ENCODE assay signal across 14 cellular contexts in the genomic region with DNA sequence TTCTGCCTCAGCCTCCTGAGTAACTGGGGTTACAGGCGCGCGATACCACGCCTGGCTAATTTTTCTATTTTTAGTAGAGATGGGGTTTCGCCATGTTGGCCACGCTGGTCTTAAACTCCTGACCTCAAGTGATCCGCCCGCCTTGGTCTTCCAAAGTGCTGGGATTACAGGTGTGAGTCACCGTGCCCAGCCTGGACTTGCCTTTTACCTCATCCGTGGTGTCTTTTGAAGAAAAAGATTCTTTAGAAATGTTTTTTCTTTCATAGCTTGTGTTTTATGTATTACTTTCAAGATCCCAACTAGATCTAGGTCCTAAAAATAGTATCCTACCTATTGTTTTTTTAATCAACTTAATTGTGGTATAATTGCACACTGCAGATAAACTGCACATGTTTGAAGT. TPM values are rescaled to one million over a fixed set of nuclear protein-coding genes. Genes with fewer than 3 reads are reported as not detected.
A peak's percentile ranks its signal among the peaks of the same experiment; 100 is the strongest.
DNase-seq lines count a peak whose midpoint lies in the region; ATAC-seq and TF ChIP-seq lines count a peak whose summit lies in the region.
"Not testable (repeated sequence)": the region's sequence is repeated elsewhere in the genome, so short reads cannot be mapped to it uniquely, and the experiment has no call there.
"Had no signal": no experiment of that assay in that cellular context is flagged by ENCODE, and none has a peak within 500 bp of the region (broad histone marks: within the 10 kb centered on the region; RNA-seq: fewer than 3 reads in every experiment).

No MANE protein-coding gene starts in this region.

- CTCF ChIA-PET in activated B cell treated with CpG ODN at 0.5 μM for 24 hours (lab: Charles Lee); activated naive CD4-positive, alpha-beta T cell treated with anti-CD3 and anti-CD28 coated beads, Interleukin-2, amount 10 ng/mL, durations not matched to agents 7 days and 5 days (lab: Charles Lee): not testable (repeated sequence)

- peak overlapping the region in 1 of 2 experiments; percentile 80; a peak in 3 of 4 replicates for H3K4me3 ChIP-seq in DND-41 (ENCODE audit: low read depth in 1 of 2, low read length in 2 of 2)
- H3K4me3 ChIP-seq in NT2/D1 (ENCODE audit: insufficient read length, low read depth) = peak overlapping the region; percentile 57
- H3K4me3 ChIP-seq in coronary artery = peak overlapping the region; percentile 73
- H3K4me3 ChIP-seq in vagina = not testable (repeated sequence)

- H3K27ac Mint-ChIP-seq in activated B cell treated with CpG ODN at 0.5 μM for 24 hours = peak overlapping the region; percentile 41
- not testable (repeated sequence) for H3K27ac Mint-ChIP-seq in activated naive CD4-positive, alpha-beta T cell treated with anti-CD3 and anti-CD28 coated beads, Interleukin-2, amount 10 ng/mL, durations not matched to agents 7 days and 5 days; natural killer cell treated with Interleukin-12 subunit alpha and Interleukin-12 subunit beta and Interleukin-15 and Interleukin-18, amount 100 ng/mL, for 72 hours

- peaks cover 48% of the 10 kb centered on the region for H3K36me3 Mint-ChIP-seq in activated B cell treated with CpG ODN at 0.5 μM for 24 hours (ENCODE audit: low read depth)
- H3K36me3 Mint-ChIP-seq in activated naive CD4-positive, alpha-beta T cell treated with anti-CD3 and anti-CD28 coated beads, Interleukin-2, amount 10 ng/mL, durations not matched to agents 7 days and 5 days = peaks cover 46% of the 10 kb centered on the region
- peaks cover 63% of the 10 kb centered on the region for H3K36me3 Mint-ChIP-seq in natural killer cell treated with Interleukin-12 subunit alpha and Interleukin-12 subunit beta and Interleukin-15 and Interleukin-18, amount 100 ng/mL, for 72 hours

- POLR2A ChIA-PET in activated B cell treated with CpG ODN at 0.5 μM for 24 hours (lab: Charles Lee) = not testable (repeated sequence)

- TF ChIP-seq CTCF in DND-41 (IDR thresholded peaks at IDR 0.05; ENCODE audit: borderline replicate concordance, extremely low read depth, low read length, poor library complexity, severe bottlenecking); activated B cell treated with CpG ODN at 0.5 μM for 24 hours (IDR thresholded peaks at IDR 0.05); coronary artery (IDR thresholded peaks at IDR 0.05); vagina (IDR thresholded peaks at IDR 0.05): not testable (repeated sequence)

- H3K9me3 ChIP-seq in DND-41 (ENCODE audit: insufficient read depth, low read length, severe bottlenecking) = peaks cover 23% of the 10 kb centered on the region
- not testable (repeated sequence) for H3K9me3 ChIP-seq in NT2/D1 (ENCODE audit: insufficient read depth, low read length)
- peaks cover 25% of the 10 kb centered on the region for H3K9me3 ChIP-seq in vagina

- H3K4me1 ChIP-seq in DND-41 (ENCODE audit: insufficient read depth, low read length) (peaks cover 34% of the 10 kb centered on the region), vagina (peaks cover 11% of the 10 kb centered on the region)
- not testable (repeated sequence) for H3K4me1 ChIP-seq in NT2/D1 (ENCODE audit: insufficient read depth, insufficient read length)

- H3K9me3 Mint-ChIP-seq in activated B cell treated with CpG ODN at 0.5 μM for 24 hours = peaks cover 42% of the 10 kb centered on the region
- H3K9me3 Mint-ChIP-seq in activated naive CD4-positive, alpha-beta T cell treated with anti-CD3 and anti-CD28 coated beads, Interleukin-2, amount 10 ng/mL, durations not matched to agents 7 days and 5 days = peaks cover 67% of the 10 kb centered on the region
- H3K9me3 Mint-ChIP-seq in natural killer cell treated with Interleukin-12 subunit alpha and Interleukin-12 subunit beta and Interleukin-15 and Interleukin-18, amount 100 ng/mL, for 72 hours = peaks cover 32% of the 10 kb centered on the region

- intact Hi-C loops in activated B cell treated with CpG ODN at 0.5 μM for 24 hours (cut with micrococcal nuclease) = loop anchor here (5.0 to 10.0 kb wide), 2 partner anchors 296 to 602 kb away; a partner anchor contains a TSS
- intact Hi-C loops in vagina (cut with DNase I) = not testable (repeated sequence)

- not testable (repeated sequence) for H3K79me2 ChIP-seq in DND-41 (ENCODE audit: insufficient read depth, low read length)

- not testable (repeated sequence) for H3K27me3 ChIP-seq in DND-41 (ENCODE audit: insufficient read depth, low read length, poor library complexity); NT2/D1 (ENCODE audit: insufficient read depth, insufficient read length); vagina

- peak overlapping the region; percentile 98 for H3K4me2 ChIP-seq in DND-41 (ENCODE audit: insufficient read depth, low read length)

- H3K36me3 ChIP-seq in DND-41 (ENCODE audit: insufficient read depth, low read length) = peaks cover 31% of the 10 kb centered on the region
- H3K36me3 ChIP-seq in NT2/D1 (ENCODE audit: insufficient read depth, insufficient read length, low read length) = peaks cover 41% of the 10 kb centered on the region
- H3K36me3 ChIP-seq in vagina = peaks cover 0 to 38% of the 10 kb centered on the region in 2 donors

- not testable (repeated sequence) for TF ChIP-seq POLR2A in vagina (IDR thresholded peaks at IDR 0.05)

- DNase-seq in DND-41; NT2/D1 (ENCODE audit: low read depth, low spot score); activated B cell treated with CpG ODN at 0.5 μM for 24 hours; activated naive CD4-positive, alpha-beta T cell treated with anti-CD3 and anti-CD28 coated beads, Interleukin-2, amount 10 ng/mL, durations not matched to agents 7 days and 5 days; coronary artery (ENCODE audit: low spot score); natural killer cell treated with Interleukin-12 subunit alpha and Interleukin-12 subunit beta and Interleukin-15 and Interleukin-18, amount 100 ng/mL, for 72 hours (ENCODE audit: low spot score); vagina (ENCODE audit: extremely low spot score in 2 of 2): not testable (repeated sequence)
- peak; percentile 2 for DNase-seq in fibroblast of peridontal ligament (ENCODE audit: extremely low read depth)

- not testable (repeated sequence) for H4K20me1 ChIP-seq in DND-41 (ENCODE audit: insufficient read depth, low read length)

- not testable (repeated sequence) for H3K27me3 Mint-ChIP-seq in activated B cell treated with CpG ODN at 0.5 μM for 24 hours; activated naive CD4-positive, alpha-beta T cell treated with anti-CD3 and anti-CD28 coated beads, Interleukin-2, amount 10 ng/mL, durations not matched to agents 7 days and 5 days; natural killer cell treated with Interleukin-12 subunit alpha and Interleukin-12 subunit beta and Interleukin-15 and Interleukin-18, amount 100 ng/mL, for 72 hours

- ATAC-seq in DND-41 (ENCODE audit: insufficient read depth, low read depth); activated B cell treated with CpG ODN at 0.5 μM for 24 hours (ENCODE audit: low read depth); natural killer cell treated with Interleukin-12 subunit alpha and Interleukin-12 subunit beta and Interleukin-15 and Interleukin-18, amount 100 ng/mL, for 72 hours: not testable (repeated sequence)

- peak overlapping the region; percentile 70 for H3K9ac ChIP-seq in DND-41 (ENCODE audit: low read depth, low read length)
- H3K9ac ChIP-seq in NT2/D1 (ENCODE audit: insufficient read length, low read depth) = peak overlapping the region; percentile 79

- H3K27ac ChIP-seq in DND-41 (ENCODE audit: low read length); coronary artery: not testable (repeated sequence)
- H3K27ac ChIP-seq in vagina = peak overlapping the region; percentile 30

- H3K4me1 Mint-ChIP-seq in activated B cell treated with CpG ODN at 0.5 μM for 24 hours = peaks cover 13% of the 10 kb centered on the region
- H3K4me1 Mint-ChIP-seq in activated naive CD4-positive, alpha-beta T cell treated with anti-CD3 and anti-CD28 coated beads, Interleukin-2, amount 10 ng/mL, durations not matched to agents 7 days and 5 days = peaks cover 20% of the 10 kb centered on the region
- not testable (repeated sequence) for H3K4me1 Mint-ChIP-seq in natural killer cell treated with Interleukin-12 subunit alpha and Interleukin-12 subunit beta and Interleukin-15 and Interleukin-18, amount 100 ng/mL, for 72 hours (ENCODE audit: low read depth in 2 of 2)

- H2AFZ ChIP-seq in DND-41 (ENCODE audit: low read depth, low read length) = peak overlapping the region; percentile 96; the same call in 1 of the 2 replicates

- H3K4me3 Mint-ChIP-seq in activated B cell treated with CpG ODN at 0.5 μM for 24 hours = peak overlapping the region; percentile 82
- H3K4me3 Mint-ChIP-seq in activated naive CD4-positive, alpha-beta T cell treated with anti-CD3 and anti-CD28 coated beads, Interleukin-2, amount 10 ng/mL, durations not matched to agents 7 days and 5 days = peak overlapping the region; percentile 74
- H3K4me3 Mint-ChIP-seq in natural killer cell treated with Interleukin-12 subunit alpha and Interleukin-12 subunit beta and Interleukin-15 and Interleukin-18, amount 100 ng/mL, for 72 hours = peak overlapping the region; percentile 56

RNA-seq across cellular contexts. Expression of a gene that starts 6.3 kb away (rescaled TPM):
- 27.8 and 32.9 TPM in 2 replicates for total RNA-seq in activated B cell treated with CpG ODN at 0.5 μM for 24 hours
- 1 to 10 TPM; 8.8 to 8.9 TPM for total RNA-seq in natural killer cell treated with Interleukin-12 subunit alpha and Interleukin-12 subunit beta and Interleukin-15 and Interleukin-18, amount 100 ng/mL, for 72 hours
- 10.1 TPM for total RNA-seq in vagina

RNA-seq across cellular contexts. Expression of a gene that starts 24.9 kb away (rescaled TPM):
- not detected in 2 replicates for total RNA-seq in activated B cell treated with CpG ODN at 0.5 μM for 24 hours
- total RNA-seq in natural killer cell treated with Interleukin-12 subunit alpha and Interleukin-12 subunit beta and Interleukin-15 and Interleukin-18, amount 100 ng/mL, for 72 hours = not detected
- total RNA-seq in vagina = not detected
- total RNA-seq: activated CD4-positive, alpha-beta memory T cell treated with anti-CD3 and anti-CD28 coated beads for 36 hours; aorta; esophagus muscularis mucosa; GM12878; posterior vena cava had no signal

RNA-seq across cellular contexts. Expression of a gene that starts 34.5 kb away (rescaled TPM):
- total RNA-seq in activated B cell treated with CpG ODN at 0.5 μM for 24 hours (0.81 and 1.1 TPM in 2 replicates), vagina (2.9 TPM)
- under 1 TPM in 1 of 2 donors, not detected in 1; 0.74 TPM for total RNA-seq in natural killer cell treated with Interleukin-12 subunit alpha and Interleukin-12 subunit beta and Interleukin-15 and Interleukin-18, amount 100 ng/mL, for 72 hours
- total RNA-seq: activated CD4-positive, alpha-beta memory T cell treated with anti-CD3 and anti-CD28 coated beads for 36 hours; GM12878; lung microvascular endothelial cell had no signal

RNA-seq across cellular contexts. Expression of a gene that starts 50.2 kb away (rescaled TPM):
- total RNA-seq in activated B cell treated with CpG ODN at 0.5 μM for 24 hours (5.8 and 7.5 TPM in 2 replicates), vagina (5.4 TPM)
- total RNA-seq in natural killer cell treated with Interleukin-12 subunit alpha and Interleukin-12 subunit beta and Interleukin-15 and Interleukin-18, amount 100 ng/mL, for 72 hours = 1 to 10 TPM in 1 of 2 donors, under 1 TPM in 1; 0.20 to 1.4 TPM
- total RNA-seq: GM12878 had no signal
